Comparison of ENCODE assay signal across 28 cellular contexts in the genomic region with DNA sequence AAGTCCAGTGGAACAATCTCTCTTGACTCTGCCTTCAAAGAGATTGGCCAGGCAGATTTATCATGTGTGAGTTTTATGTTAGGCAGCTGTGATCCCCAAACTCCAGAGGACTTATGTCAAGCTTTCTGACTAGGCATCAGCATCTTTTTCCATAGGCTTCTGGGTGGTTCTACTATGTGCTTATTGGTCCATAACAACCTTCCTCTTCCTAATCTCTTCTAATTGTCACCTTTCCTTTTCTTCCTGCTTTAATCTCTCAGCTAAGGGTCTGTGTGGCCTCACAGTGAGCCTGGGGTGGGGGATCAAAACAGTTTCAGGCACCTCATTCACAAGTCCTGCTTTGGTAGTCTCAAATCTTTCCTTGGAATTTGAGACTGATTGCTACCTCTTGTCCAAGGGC.
"Had no signal": no experiment of that assay in that cellular context is flagged by ENCODE, and none has a peak within 500 bp of the region (broad histone marks: within the 10 kb centered on the region; RNA-seq: fewer than 3 reads in every experiment).

No MANE protein-coding gene starts in this region.

- ATAC-seq: activated CD8-positive, alpha-beta memory T cell treated with anti-CD3 and anti-CD28 coated beads, Interleukin-2, amount 10 ng/mL, durations not matched to agents 7 days and 5 days; activated CD8-positive, alpha-beta T cell treated with anti-CD3 and anti-CD28 coated beads, Interleukin-2, amount 10 ng/mL, durations not matched to agents 7 days and 5 days; activated naive CD8-positive, alpha-beta T cell treated with anti-CD3 and anti-CD28 coated beads, Interleukin-2, amount 50 U/mL, for 24 hours had no signal

- DNase-seq: activated B cell treated with CpG ODN at 0.5 μM for 24 hours; activated CD4-positive, alpha-beta memory T cell treated with anti-CD3 and anti-CD28 coated beads, Interleukin-2, amount 10 ng/mL, durations not matched to agents 7 days and 5 days; activated CD4-positive, alpha-beta T cell treated with anti-CD3 and anti-CD28 coated beads for 4 hours; activated CD4-positive, alpha-beta T cell treated with anti-CD3 and anti-CD28 coated beads, Interleukin-2, amount 10 ng/mL, durations not matched to agents 7 days and 5 days; activated CD4-positive, alpha-beta T cell treated with anti-CD3 and anti-CD28 coated beads, Interleukin-2, amount 50 U/mL, for 48 hours; activated CD4-positive, CD25-positive, alpha-beta regulatory T cell treated with anti-CD3 and anti-CD28 coated beads, Interleukin-2, amount 50 U/mL, for 72 hours; activated CD8-positive, alpha-beta memory T cell treated with anti-CD3 and anti-CD28 coated beads for 24 hours; activated CD8-positive, alpha-beta memory T cell treated with anti-CD3 and anti-CD28 coated beads, Interleukin-2, amount 10 ng/mL, durations not matched to agents 7 days and 5 days; activated CD8-positive, alpha-beta memory T cell treated with anti-CD3 and anti-CD28 coated beads, Interleukin-2, amount 50 U/mL, for 48 hours; activated CD8-positive, alpha-beta T cell treated with anti-CD3 and anti-CD28 coated beads, Interleukin-2, amount 10 ng/mL, durations not matched to agents 7 days and 5 days; activated effector memory CD4-positive, alpha-beta T cell treated with Interleukin-2 at 50 U/mL for 16 hours; activated gamma-delta T cell; activated naive CD4-positive, alpha-beta T cell treated with anti-CD3 and anti-CD28 coated beads, Interleukin-2, amount 10 ng/mL, durations not matched to agents 7 days and 5 days; activated naive CD4-positive, alpha-beta T cell treated with Interleukin-2 at 50 U/mL for 16 hours; activated naive CD8-positive, alpha-beta T cell treated with anti-CD3 and anti-CD28 coated beads, Interleukin-2, amount 10 ng/mL, durations not matched to agents 7 days and 5 days; activated naive CD8-positive, alpha-beta T cell treated with anti-CD3 and anti-CD28 coated beads, Interleukin-2, amount 50 U/mL, for 24 hours; activated T-cell treated with anti-CD3 and anti-CD28 coated beads, Interleukin-2, amount 50 U/mL, for 24 hours; activated T-cell treated with anti-CD3 and anti-CD28 coated beads, Interleukin-2, amount 50 U/mL, for 48 hours; amygdala; anterior cingulate cortex; caudate nucleus; cerebellar nuclear complex; T-helper 1 cell; T-helper 2 cell; T-helper 9 cell had no signal

- H3K4me1 ChIP-seq: ascending aorta had no signal

- H3K9me3 ChIP-seq: ascending aorta had no signal

- H3K27ac ChIP-seq: ascending aorta, cardiac muscle cell, VCaP had no signal

- H3K4me3 ChIP-seq: ascending aorta, cardiac muscle cell had no signal

- H3K36me3 ChIP-seq: ascending aorta, cardiac muscle cell had no signal

- H3K27me3 ChIP-seq: ascending aorta, cardiac muscle cell had no signal
